Comparison of ENCODE assay signal across 9 cellular contexts in the genomic region with DNA sequence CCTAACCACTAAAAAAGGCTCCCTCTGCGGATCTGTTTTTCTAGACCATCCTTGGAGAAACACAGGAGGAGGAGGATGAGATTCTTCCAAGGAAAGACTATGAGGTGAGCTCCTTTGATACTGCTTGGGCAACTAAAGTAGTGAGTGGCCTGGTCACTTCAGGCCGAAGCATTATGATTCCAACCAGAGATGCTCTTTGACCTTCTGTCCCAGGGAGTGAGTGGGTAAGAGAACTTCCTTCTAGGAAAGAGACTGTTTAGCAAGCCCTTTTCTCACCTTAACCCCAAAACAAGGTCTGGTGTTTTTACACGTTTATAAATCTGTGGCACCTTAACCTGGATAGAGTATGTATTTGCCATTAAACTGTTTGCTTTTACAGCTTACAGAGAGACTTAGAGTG. TPM values are rescaled to one million over a fixed set of nuclear protein-coding genes. Genes with fewer than 3 reads are reported as not detected.
DNase-seq lines count a peak whose midpoint lies in the region; TF ChIP-seq lines count a peak whose summit lies in the region.
"Had no signal": no experiment of that assay in that cellular context is flagged by ENCODE, and none has a peak within 500 bp of the region (broad histone marks: within the 10 kb centered on the region; RNA-seq: fewer than 3 reads in every experiment).

No MANE protein-coding gene starts in this region.

- H3K36me3 ChIP-seq in BE2C (0 out of 2 replicates have a peak, but pooled peaks cover 3% of the 10 kb centered on the region), Loucy (ENCODE audit: insufficient read depth, low read length) (peaks cover 10% of the 10 kb centered on the region; the same call in 1 of the 2 replicates), ectodermal cell (ENCODE audit: control insufficient read depth, insufficient read depth, low read length) (peaks cover 4% of the 10 kb centered on the region)

- TF ChIP-seq CTCF in BE2C (IDR thresholded peaks at IDR 0.05; ENCODE audit: low read depth, low read length) (no peak), Loucy (conservative IDR thresholded peaks at IDR 0.05; ENCODE audit: low read length) (no peak), neural crest cell (conservative IDR thresholded peaks at IDR 0.05) (no peak)

- H3K36me3 Mint-ChIP-seq in neural crest cell (ENCODE audit: low read depth): peaks cover 7% of the 10 kb centered on the region

- H3K9ac ChIP-seq in Loucy (ENCODE audit: low read depth, low read length, poor library complexity, severe bottlenecking): peak overlapping the region; percentile 80

- WGBS in ectodermal cell, 2 experiments: 84 to 90% methylated on average over 3 of the region's 3 CpGs

- H3K27me3 ChIP-seq in BE2C (no peaks in the 10 kb centered on the region), Loucy (ENCODE audit: insufficient read depth, low read length, poor library complexity, severe bottlenecking) (no peaks in the 10 kb centered on the region), ectodermal cell (ENCODE audit: control insufficient read depth, insufficient read depth, low read length, poor library complexity, severe bottlenecking) (no peaks in the 10 kb centered on the region)

- peaks cover 72% of the 10 kb centered on the region for H3K79me2 ChIP-seq in Loucy (ENCODE audit: insufficient read depth, low read length)

- H3K27ac Mint-ChIP-seq in neural crest cell (ENCODE audit: unreplicated experiment): no peak overlapping the region

- H3K4me3 ChIP-seq in BE2C (ENCODE audit: low read depth, low read length): peak overlapping the region; percentile 75
- H3K4me3 ChIP-seq in Loucy (ENCODE audit: low read length, poor library complexity, severe bottlenecking): peak overlapping the region; percentile 89
- H3K4me3 ChIP-seq in ectodermal cell (ENCODE audit: insufficient read depth, low read depth, low read length): peak overlapping the region; percentile 94

- H3K4me1 ChIP-seq in BE2C (0 out of 2 replicates have a peak, but pooled peaks cover 3% of the 10 kb centered on the region), Loucy (ENCODE audit: insufficient read depth, low read length, poor library complexity, severe bottlenecking) (peaks cover 75% of the 10 kb centered on the region), ectodermal cell (ENCODE audit: control insufficient read depth, insufficient read depth, low read length) (peaks cover 36% of the 10 kb centered on the region)

- H3K4me2 ChIP-seq in Loucy (ENCODE audit: low read depth, low read length, poor library complexity, severe bottlenecking): peak overlapping the region; percentile 95

- H3F3A ChIP-seq in Loucy (ENCODE audit: low read depth): 0 out of 2 replicates have a peak, but pooled peaks cover 6% of the 10 kb centered on the region

- peaks cover 62% of the 10 kb centered on the region for H3K4me1 Mint-ChIP-seq in neural crest cell

- no peaks in the 10 kb centered on the region for H3K9me3 Mint-ChIP-seq in neural crest cell

- H3K9me3 ChIP-seq in BE2C (no peaks in the 10 kb centered on the region), Loucy (ENCODE audit: insufficient read depth, low read depth, low read length) (no peaks in the 10 kb centered on the region), ectodermal cell (ENCODE audit: control insufficient read depth, low read length) (no peaks in the 10 kb centered on the region)

- H3K27ac ChIP-seq in ectodermal cell (ENCODE audit: insufficient read depth, low read depth, low read length, poor library complexity, severe bottlenecking): no peak overlapping the region

- H2AFZ ChIP-seq in Loucy (ENCODE audit: low read length): no peak overlapping the region

- DNase-seq in BE2C: no peak
- DNase-seq in neural crest cell (ENCODE audit: low read depth, low spot score): no peak
- no peak for DNase-seq in DMS114 treated with DMSO at 0.1 percent for 48 hours (lab: John Stamatoyannopoulos, UW; ENCODE audit: unreplicated experiment)
- DNase-seq in AML-193 (lab: John Stamatoyannopoulos, UW): no peak
- DNase-seq in stimulated activated CD4-positive, alpha-beta T cell treated with anti-CD3 and anti-CD28 coated beads, Interleukin-4, amount 100 ng/mL, for 1 hour: no peak
- DNase-seq in retina: no peak

- H3K9me2 ChIP-seq in Loucy (replicated peaks; ENCODE audit: low read depth, low read length): no peaks in the 10 kb centered on the region

- H4K20me1 ChIP-seq in Loucy (ENCODE audit: insufficient read depth, low read length, poor library complexity, severe bottlenecking): peaks cover 42% of the 10 kb centered on the region

- peak overlapping the region; percentile 100 for H3K4me3 Mint-ChIP-seq in neural crest cell

- no peaks in the 10 kb centered on the region for H3K27me3 Mint-ChIP-seq in neural crest cell (ENCODE audit: low read depth)

RNA-seq across cellular contexts. Expression of a gene that starts 1.1 kb away (rescaled TPM):
- 10.9 TPM for polyA plus RNA-seq in BE2C (2012; ENCODE audit: insufficient read depth, insufficient read length, low read depth)
- polyA plus RNA-seq in ectodermal cell (2013, experiment 1 of 4): 40.2 TPM
- 32.7 TPM for polyA plus RNA-seq in ectodermal cell (2013, experiment 2 of 4)
- 20.6 TPM for polyA plus RNA-seq in ectodermal cell (2013, experiment 3 of 4)
- polyA plus RNA-seq in ectodermal cell (2013, experiment 4 of 4): 23.7 TPM
- total RNA-seq in neural crest cell: 56.2 and 56.3 TPM in 2 replicates

RNA-seq across cellular contexts. Expression of a gene that starts 1.3 kb away (rescaled TPM):
- 12.7 TPM for polyA plus RNA-seq in BE2C (2012; ENCODE audit: insufficient read depth, insufficient read length, low read depth)
- 14.7 TPM for polyA plus RNA-seq in ectodermal cell (2013, experiment 1 of 4)
- 16.3 TPM for polyA plus RNA-seq in ectodermal cell (2013, experiment 2 of 4)
- polyA plus RNA-seq in ectodermal cell (2013, experiment 3 of 4): 10.9 TPM
- 11.9 TPM for polyA plus RNA-seq in ectodermal cell (2013, experiment 4 of 4)
- total RNA-seq in neural crest cell: 28.7 and 29.6 TPM in 2 replicates

RNA-seq across cellular contexts. Expression of a gene that starts 40.5 kb away (rescaled TPM):
- polyA plus RNA-seq in BE2C (2012; ENCODE audit: insufficient read depth, insufficient read length, low read depth): 33.1 TPM
- polyA plus RNA-seq in ectodermal cell (2013, experiment 1 of 4): not detected
- not detected for polyA plus RNA-seq in ectodermal cell (2013, experiment 2 of 4)
- not detected for polyA plus RNA-seq in ectodermal cell (2013, experiment 3 of 4)
- not detected for polyA plus RNA-seq in ectodermal cell (2013, experiment 4 of 4)
- not detected in 2 replicates for total RNA-seq in neural crest cell
- total RNA-seq: dermis microvascular lymphatic vessel endothelial cell had no signal

RNA-seq across cellular contexts. Expression of a gene that starts 45.1 kb away (rescaled TPM):
- polyA plus RNA-seq in BE2C (2012; ENCODE audit: insufficient read depth, insufficient read length, low read depth): 2.3 TPM
- polyA plus RNA-seq in ectodermal cell (2013, experiment 1 of 4): not detected
- polyA plus RNA-seq in ectodermal cell (2013, experiment 2 of 4): 0.98 TPM
- 0.80 TPM for polyA plus RNA-seq in ectodermal cell (2013, experiment 3 of 4)
- 0.65 TPM for polyA plus RNA-seq in ectodermal cell (2013, experiment 4 of 4)
- not detected in 2 replicates for total RNA-seq in neural crest cell

RNA-seq across cellular contexts. Expression of a gene that starts 51.7 kb away (rescaled TPM):
- 6.5 TPM for polyA plus RNA-seq in BE2C (2012; ENCODE audit: insufficient read depth, insufficient read length, low read depth)
- polyA plus RNA-seq in ectodermal cell (2013, experiment 1 of 4): 0.89 TPM
- 1.4 TPM for polyA plus RNA-seq in ectodermal cell (2013, experiment 2 of 4)
- 2.4 TPM for polyA plus RNA-seq in ectodermal cell (2013, experiment 3 of 4)
- 1.4 TPM for polyA plus RNA-seq in ectodermal cell (2013, experiment 4 of 4)
- not detected in 2 replicates for total RNA-seq in neural crest cell
- total RNA-seq: dermis microvascular lymphatic vessel endothelial cell had no signal
